ENCODE assay signal across 8 cellular contexts in genomic region chr7:44573464-44574285, GRCh38. TPM values are rescaled to one million over a fixed set of nuclear protein-coding genes. Genes with fewer than 3 reads are reported as not detected.
DNase-seq lines count a peak whose midpoint lies in the region; ATAC-seq, FAIRE-seq and TF ChIP-seq lines count a peak whose summit lies in the region.

Gene DDX56, minus strand, starts transcription at chr7:44573908. Its CDS starts 13 bp downstream, at chr7:44573895.

- FAIRE-seq in GM12892 (lab: Jason Lieb, UNC): peak; percentile 96

- ATAC-seq in HG02852 (IDR thresholded peaks at IDR 0.05; ENCODE audit: unreplicated experiment) (peak; percentile 91), left cardiac atrium (peak; percentile 98), upper lobe of right lung (peak; percentile 98)

- peak within 1 kb of the TSS; percentile 6 to 87 (median 80) for H3K27ac ChIP-seq in adrenal gland
- peak within 1 kb of the TSS; percentile 95 for H3K27ac ChIP-seq in upper lobe of right lung

- H3K4me1 ChIP-seq in adrenal gland (replicated peaks in 1 of 2) (peaks cover 6 to 14% of the 10 kb centered on the region in 2 donors), upper lobe of right lung (peaks cover 19% of the 10 kb centered on the region)

- TF ChIP-seq CTCF in adrenal gland (IDR thresholded peaks at IDR 0.05) (no peak), upper lobe of right lung (IDR thresholded peaks at IDR 0.05) (no peak)

- H3K27me3 ChIP-seq in adrenal gland: no peaks in the 10 kb centered on the region
- H3K27me3 ChIP-seq in upper lobe of right lung: no peaks in the 10 kb centered on the region

- intact Hi-C loops in adrenal gland (cut with DNase I): no loop called here
- intact Hi-C loops in left cardiac atrium (cut with DNase I): no loop called here
- intact Hi-C loops in posterior vena cava (cut with DNase I): loop anchor here in 1 of 2 donors (5.0 kb wide), 1 partner anchor 269 kb away; no protein-coding TSS in a partner anchor
- intact Hi-C loops in upper lobe of right lung (cut with DNase I): no loop called here

- H3K9me3 ChIP-seq in adrenal gland (replicated peaks in 1 of 3) (no peaks in the 10 kb centered on the region), upper lobe of right lung (no peaks in the 10 kb centered on the region)

- 0 to 1% (median 0%) methylated on average over 16 to 74 of the region's 74 CpGs for WGBS in adrenal gland, 4 donors

- H3K4me3 ChIP-seq in adrenal gland (peak within 1 kb of the TSS; percentile 46 to 92 (median 58)), upper lobe of right lung (peak within 1 kb of the TSS; percentile 86)

- DNase-seq in GM12892 (ENCODE audit: insufficient read length) (peak; percentile 96), NCI-H146 (lab: John Stamatoyannopoulos, UW) (peak; percentile 94), T-helper 1 cell (peak; percentile 85 to 95 (median 90)), adrenal gland (peak; percentile 93 to 97 (median 96)), left cardiac atrium (peak; percentile 98), posterior vena cava (ENCODE audit: low spot score) (peak; percentile 99), upper lobe of right lung (peak; percentile 98)

- TF ChIP-seq POLR2A in GM12892 (IDR thresholded peaks at IDR 0.05; ENCODE audit: low read depth, low read length) (peak; percentile 97), adrenal gland (IDR thresholded peaks at IDR 0.05) (peak; percentile 74 to 88)

- H3K36me3 ChIP-seq in adrenal gland (replicated peaks in 1 of 2) (peaks cover 0 to 55% of the 10 kb centered on the region in 2 donors), upper lobe of right lung (peaks cover 64% of the 10 kb centered on the region)

RNA-seq across cellular contexts. Expression of gene DDX56, which starts in this region (rescaled TPM):
- polyA plus RNA-seq in GM12892 (2012; ENCODE audit: missing spikeins): 57.8 TPM
- 10 to 100 TPM; 35.9 to 90.0 (median 54.7) TPM for total RNA-seq in adrenal gland
- polyA plus RNA-seq in adrenal gland: 100 to 1,000 TPM in 2 of 3 donors, 10 to 100 TPM in 1; 71.4 to 543 (median 232) TPM
- total RNA-seq in left cardiac atrium: 10 to 100 TPM; 27.8 to 44.4 TPM
- 10 to 100 TPM; 33.9 to 40.2 TPM for total RNA-seq in posterior vena cava
- total RNA-seq in upper lobe of right lung: 53.5 TPM

Comparison
In these comparisons a context has a peak if more than half of its experiments do, and no peak if none do; other contexts are left out.
1. Peak in every context shown above with its lines: DNase-seq, ATAC-seq, H3K4me3 ChIP-seq and H3K27ac ChIP-seq.